ENCODE assay signal across 10 cellular contexts in the genomic region with DNA sequence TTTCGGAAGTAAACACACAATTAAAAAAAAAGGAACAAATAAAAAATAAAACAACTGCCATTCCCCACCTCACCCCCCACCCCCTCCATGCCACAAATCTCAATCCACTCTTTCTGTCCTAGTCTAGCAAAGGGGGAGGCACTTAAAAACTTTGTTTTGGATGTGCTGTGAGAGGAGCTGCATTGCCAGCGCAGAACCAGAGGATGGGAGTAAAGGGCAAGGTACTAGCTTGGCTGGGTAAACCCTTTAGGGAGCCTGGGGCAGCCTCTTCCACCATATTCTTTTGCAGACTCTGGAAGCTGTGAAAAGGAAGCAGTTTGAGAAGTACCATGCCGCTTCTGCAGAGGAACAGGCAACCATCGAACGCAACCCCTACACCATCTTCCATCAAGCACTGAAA. TPM values are rescaled to one million over a fixed set of nuclear protein-coding genes. Genes with fewer than 3 reads are reported as not detected.
A peak's percentile ranks its signal among the peaks of the same experiment; 100 is the strongest.
DNase-seq lines count a peak whose midpoint lies in the region.
"Had no signal": no experiment of that assay in that cellular context is flagged by ENCODE, and none has a peak within 500 bp of the region (broad histone marks: within the 10 kb centered on the region; RNA-seq: fewer than 3 reads in every experiment).

No MANE protein-coding gene starts in this region.

- no peaks in the 10 kb centered on the region for H3K9me3 Mint-ChIP-seq in activated T-cell treated with anti-CD3 and anti-CD28 coated beads, Interleukin-2, amount 50 U/mL, for 24 hours
- no peaks in the 10 kb centered on the region for H3K9me3 Mint-ChIP-seq in dendritic cell treated with granulocyte-macrophage colony-stimulating factor and Interleukin-4, amounts not matched to agents 40 ng/mL and 50 ng/mL, for 4 days

- peak overlapping the region; percentile 1 for H3K9ac ChIP-seq in NT2/D1 (ENCODE audit: insufficient read length, low read depth)
- peak overlapping the region; percentile 95 for H3K9ac ChIP-seq in skeletal muscle satellite cell (ENCODE audit: low read depth, low read length)

- H3K4me1 Mint-ChIP-seq in activated T-cell treated with anti-CD3 and anti-CD28 coated beads, Interleukin-2, amount 50 U/mL, for 24 hours (ENCODE audit: low read depth), result peaks cover 44% of the 10 kb centered on the region
- peaks cover 75% of the 10 kb centered on the region for H3K4me1 Mint-ChIP-seq in dendritic cell treated with granulocyte-macrophage colony-stimulating factor and Interleukin-4, amounts not matched to agents 40 ng/mL and 50 ng/mL, for 4 days (ENCODE audit: low read depth)

- no peak for DNase-seq in activated T-cell treated with anti-CD3 and anti-CD28 coated beads, Interleukin-2, amount 50 U/mL, for 24 hours
- no peak for DNase-seq in activated T-cell treated with anti-CD3 and anti-CD28 coated beads, Interleukin-2, amount 50 U/mL, for 1 hour
- DNase-seq in NT2/D1 (ENCODE audit: low read depth, low spot score), result no peak
- no peak for DNase-seq in NK-92 treated with Interleukin-12 subunit alpha and Interleukin-12 subunit beta, amount 100 ng/mL, for 24 hours (lab: John Stamatoyannopoulos, UW)
- no peak for DNase-seq in posterior vena cava (ENCODE audit: low spot score)
- no peak for DNase-seq in iPS-NIHi7 (ENCODE audit: extremely low spot score)
- DNase-seq: NCI-H526 treated with DMSO at 0.1 percent for 48 hours; stimulated activated naive CD4-positive, alpha-beta T cell had no signal

- H3K27me3 ChIP-seq in NT2/D1 (ENCODE audit: insufficient read depth, insufficient read length), result no peaks in the 10 kb centered on the region
- no peaks in the 10 kb centered on the region for H3K27me3 ChIP-seq in skeletal muscle satellite cell (ENCODE audit: control insufficient read depth, insufficient read depth, low read length)

- H3K36me3 Mint-ChIP-seq in activated T-cell treated with anti-CD3 and anti-CD28 coated beads, Interleukin-2, amount 50 U/mL, for 24 hours (ENCODE audit: low read depth), result peaks cover 93% of the 10 kb centered on the region
- peaks cover 91% of the 10 kb centered on the region for H3K36me3 Mint-ChIP-seq in dendritic cell treated with granulocyte-macrophage colony-stimulating factor and Interleukin-4, amounts not matched to agents 40 ng/mL and 50 ng/mL, for 4 days (ENCODE audit: low read depth)

- H3K4me3 Mint-ChIP-seq in activated T-cell treated with anti-CD3 and anti-CD28 coated beads, Interleukin-2, amount 50 U/mL, for 24 hours, result peak overlapping the region; percentile 96
- peak overlapping the region; percentile 86 for H3K4me3 Mint-ChIP-seq in dendritic cell treated with granulocyte-macrophage colony-stimulating factor and Interleukin-4, amounts not matched to agents 40 ng/mL and 50 ng/mL, for 4 days

- H3K27me3 Mint-ChIP-seq in activated T-cell treated with anti-CD3 and anti-CD28 coated beads, Interleukin-2, amount 50 U/mL, for 24 hours, result no peaks in the 10 kb centered on the region
- H3K27me3 Mint-ChIP-seq in dendritic cell treated with granulocyte-macrophage colony-stimulating factor and Interleukin-4, amounts not matched to agents 40 ng/mL and 50 ng/mL, for 4 days, result no peaks in the 10 kb centered on the region

- peaks cover 11% of the 10 kb centered on the region for H3K4me1 ChIP-seq in NT2/D1 (ENCODE audit: insufficient read depth, insufficient read length)
- H3K4me1 ChIP-seq in skeletal muscle satellite cell (ENCODE audit: control insufficient read depth, insufficient read depth, low read length), result peaks cover 29% of the 10 kb centered on the region

- peak overlapping the region; percentile 100 for H3K27ac Mint-ChIP-seq in activated T-cell treated with anti-CD3 and anti-CD28 coated beads, Interleukin-2, amount 50 U/mL, for 24 hours
- H3K27ac Mint-ChIP-seq in dendritic cell treated with granulocyte-macrophage colony-stimulating factor and Interleukin-4, amounts not matched to agents 40 ng/mL and 50 ng/mL, for 4 days, result no peak overlapping the region

- intact Hi-C loops in dendritic cell treated with granulocyte-macrophage colony-stimulating factor and Interleukin-4, amounts not matched to agents 40 ng/mL and 50 ng/mL, for 4 days (cut with micrococcal nuclease), result no loop called here
- intact Hi-C loops in posterior vena cava (cut with DNase I), result no loop called here

- H3K4me3 ChIP-seq in NT2/D1 (ENCODE audit: insufficient read length, low read depth) (no peak overlapping the region), skeletal muscle satellite cell (ENCODE audit: low read length) (no peak overlapping the region)

- H3K9me3 ChIP-seq in NT2/D1 (ENCODE audit: insufficient read depth, low read length) (no peaks in the 10 kb centered on the region), skeletal muscle satellite cell (replicated peaks; ENCODE audit: low read length) (no peaks in the 10 kb centered on the region)

- peak overlapping the region; percentile 98 for H3K4me2 ChIP-seq in skeletal muscle satellite cell (ENCODE audit: low read length)

- peaks cover 61% of the 10 kb centered on the region for H3K36me3 ChIP-seq in NT2/D1 (ENCODE audit: insufficient read depth, insufficient read length, low read length)
- H3K36me3 ChIP-seq in skeletal muscle satellite cell (ENCODE audit: insufficient read depth, low read length), result peaks cover 37% of the 10 kb centered on the region

RNA-seq across cellular contexts. Expression of a gene that starts 1.4 kb away (rescaled TPM):
- 55.7 and 64.9 TPM in 2 replicates for total RNA-seq in skeletal muscle satellite cell (2012; rRNA removed)
- 10 to 100 TPM; 25.0 to 30.9 TPM for total RNA-seq in posterior vena cava

RNA-seq across cellular contexts. Expression of a gene that starts 1.6 kb away (rescaled TPM):
- total RNA-seq in skeletal muscle satellite cell (2012; rRNA removed), result 11.4 and 15.5 TPM in 2 replicates
- 10 to 100 TPM; 28.0 to 32.4 TPM for total RNA-seq in posterior vena cava

RNA-seq across cellular contexts. Expression of a gene that starts 8.0 kb away (rescaled TPM):
- total RNA-seq in skeletal muscle satellite cell (2012; rRNA removed), result 3.1 and 5.1 TPM in 2 replicates
- 10 to 100 TPM; 25.2 to 27.3 TPM for total RNA-seq in posterior vena cava

RNA-seq across cellular contexts. Expression of a gene that starts 26.2 kb away (rescaled TPM):
- total RNA-seq in skeletal muscle satellite cell (2012; rRNA removed), result 11.8 and 13.2 TPM in 2 replicates
- total RNA-seq in posterior vena cava, result 10 to 100 TPM in 1 of 2 donors, 1 to 10 TPM in 1; 9.9 to 14.6 TPM

RNA-seq across cellular contexts. Expression of a gene that starts 57.6 kb away (rescaled TPM):
- 35.0 and 40.2 TPM in 2 replicates for total RNA-seq in skeletal muscle satellite cell (2012; rRNA removed)
- 10 to 100 TPM; 49.6 to 50.9 TPM for total RNA-seq in posterior vena cava
